ENCODE assay signal across 13 cellular contexts in the genomic region with DNA sequence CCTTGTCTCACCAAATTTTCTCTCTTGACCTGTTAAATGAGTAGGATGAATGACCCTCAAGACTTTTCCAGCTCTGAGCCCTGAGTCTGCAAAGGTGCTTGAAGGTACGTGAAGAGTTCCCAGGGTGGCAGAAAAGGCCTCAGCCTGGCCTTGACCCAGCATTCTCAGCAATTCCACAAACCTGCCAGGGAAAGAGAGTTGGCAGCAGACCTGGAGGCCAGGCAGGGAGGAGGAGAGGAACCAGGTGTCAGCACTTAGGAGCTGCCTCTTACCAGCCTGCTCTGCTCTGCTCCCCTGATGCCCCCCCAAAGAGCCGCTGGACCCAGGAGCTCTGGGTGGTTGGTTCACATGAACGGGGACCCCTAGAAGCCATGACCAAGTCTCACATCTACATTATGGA. TPM values are rescaled to one million over a fixed set of nuclear protein-coding genes. Genes with fewer than 3 reads are reported as not detected.
DNase-seq lines count a peak whose midpoint lies in the region; ATAC-seq and TF ChIP-seq lines count a peak whose summit lies in the region.
"Not testable (repeated sequence)": the region's sequence is repeated elsewhere in the genome, so short reads cannot be mapped to it uniquely, and the experiment has no call there.
"Had no signal": no experiment of that assay in that cellular context is flagged by ENCODE, and none has a peak within 500 bp of the region (broad histone marks: within the 10 kb centered on the region; RNA-seq: fewer than 3 reads in every experiment).

No MANE protein-coding gene starts in this region.

- not testable (repeated sequence) for H3K79me2 ChIP-seq in hepatocyte

- not testable (repeated sequence) for TF ChIP-seq POLR2A in body of pancreas (IDR thresholded peaks at IDR 0.05); right lobe of liver (IDR thresholded peaks at IDR 0.05); stomach (IDR thresholded peaks at IDR 0.05)

- not testable (repeated sequence) for H3K9me3 ChIP-seq in body of pancreas; heart right ventricle; hepatocyte (ENCODE audit: low read depth); right lobe of liver; stomach

- peak; percentile 39 for ATAC-seq in body of pancreas
- ATAC-seq in Right ventricle myocardium inferior = peak; percentile 67
- ATAC-seq in heart right ventricle = peak; percentile 33 to 69 (median 54)
- ATAC-seq in right lobe of liver = peak; percentile 27 to 48 (median 43)

- not testable (repeated sequence) for H4K20me1 ChIP-seq in hepatocyte (ENCODE audit: insufficient read depth, poor library complexity, severe bottlenecking)

- H3K4me2 ChIP-seq in hepatocyte = not testable (repeated sequence)

- H3K36me3 ChIP-seq in body of pancreas (replicated peaks in 1 of 2; ENCODE audit: insufficient read depth in 1 of 2, low read depth in 2 of 2); heart right ventricle; hepatocyte (replicated peaks; ENCODE audit: insufficient read depth, low read depth); right lobe of liver; stomach: not testable (repeated sequence)

- H3K9me2 ChIP-seq in hepatocyte (replicated peaks; ENCODE audit: insufficient read depth) = not testable (repeated sequence)

- WGBS in body of pancreas, 2 donors = 80 to 81% methylated on average over 2 to 3 of the region's 3 CpGs
- 55 to 71% methylated on average over 2 of the region's 3 CpGs for WGBS in heart right ventricle, 2 donors
- 96% methylated on average over 3 of the region's 3 CpGs for WGBS in hepatocyte (ENCODE audit: low lambda C conversion rate, missing lambda C conversion rate)
- WGBS in right lobe of liver (ENCODE audit: insufficient coverage, low coverage, low lambda C conversion rate, missing lambda C conversion rate) = no CpG with 5 or more reads among the region's 3 CpGs
- WGBS in stomach, 5 donors = 85 to 100% (median 90%) methylated on average over 2 to 3 of the region's 3 CpGs

- H3K27ac ChIP-seq in C4-2B (peak overlapping the region; percentile 8; the same call in 1 of the 2 replicates), hepatocyte (peak overlapping the region; percentile 87), stomach (peak overlapping the region in 2 of 5 donors; percentile 57 to 64)
- H3K27ac ChIP-seq in body of pancreas, heart right ventricle, right lobe of liver: not testable (repeated sequence)

- TF ChIP-seq CTCF in C4-2B (conservative IDR thresholded peaks at IDR 0.05); body of pancreas (IDR thresholded peaks at IDR 0.05); heart right ventricle (IDR thresholded peaks at IDR 0.05); hepatocyte (IDR thresholded peaks at IDR 0.05; ENCODE audit: poor library complexity); right lobe of liver (IDR thresholded peaks at IDR 0.05); stomach (IDR thresholded peaks at IDR 0.05): not testable (repeated sequence)

- H2AFZ ChIP-seq in hepatocyte = not testable (repeated sequence)

- not testable (repeated sequence) for TF ChIP-seq EP300 in stomach (IDR thresholded peaks at IDR 0.05)

- DNase-seq in body of pancreas (peak; percentile 20 to 37 (median 26)), stomach (peak; percentile 61)
- not testable (repeated sequence) for DNase-seq in Right ventricle myocardium inferior (ENCODE audit: missing footprints); heart right ventricle; hepatocyte (ENCODE audit: low spot score); right lobe of liver

- intact Hi-C loops in body of pancreas (cut with DNase I); Right ventricle myocardium inferior (cut with DNase I); heart right ventricle (cut with DNase I); right lobe of liver (cut with DNase I); stomach (cut with DNase I; ENCODE audit: low total_unique reads): not testable (repeated sequence)

- H3K27me3 ChIP-seq in body of pancreas, heart right ventricle, hepatocyte, right lobe of liver, stomach: not testable (repeated sequence)

- H3K4me1 ChIP-seq in body of pancreas (peaks cover 40% of the 10 kb centered on the region), heart right ventricle (peaks cover 0 to 32% (median 2%) of the 10 kb centered on the region in 9 donors), stomach (peaks cover 13 to 29% (median 19%) of the 10 kb centered on the region in 4 donors)
- not testable (repeated sequence) for H3K4me1 ChIP-seq in hepatocyte (ENCODE audit: insufficient read depth); right lobe of liver

- not testable (repeated sequence) for H3K4me3 ChIP-seq in body of pancreas, heart right ventricle, hepatocyte, right lobe of liver, stomach

RNA-seq across cellular contexts. Expression of gene DUOX2, which starts 33.4 kb away (rescaled TPM):
- total RNA-seq in body of pancreas (under 1 TPM; under 0.01 to 0.26 TPM), Right ventricle myocardium inferior (0.08 TPM), heart right ventricle (under 1 TPM in 9 of 10 donors, not detected in 1; 0.05 to 0.49 (median 0.15) TPM), hepatocyte (34.2 and 37.4 TPM in 2 replicates), right lobe of liver (under 1 TPM in 5 of 6 experiments, not detected in 1; 0.02 to 0.93 (median 0.25) TPM), stomach (100 to 1,000 TPM in 2 of 5 donors, 10 to 100 TPM in 2, 1 to 10 TPM in 1; 1.2 to 445 (median 94.9) TPM)
- polyA plus RNA-seq in heart right ventricle (under 1 TPM; 0.03 to 0.73 TPM), hepatocyte (21.4 and 25.8 TPM in 2 replicates), stomach (10 to 100 TPM in 2 of 3 donors, 1 to 10 TPM in 1; 6.4 to 22.9 (median 21.1) TPM)
- total RNA-seq: H1 had no signal
- polyA plus RNA-seq: BJ, CD14-positive monocyte had no signal

RNA-seq across cellular contexts. Expression of gene DUOXA2, which starts 33.5 kb away (rescaled TPM):
- total RNA-seq in body of pancreas (not detected), Right ventricle myocardium inferior (not detected), heart right ventricle (not detected), hepatocyte (13.8 and 24.6 TPM in 2 replicates), right lobe of liver (1 to 10 TPM in 1 of 6 experiments, not detected in 5; 1.4 TPM), stomach (100 to 1,000 TPM in 1 of 5 donors, 10 to 100 TPM in 2, 1 to 10 TPM in 1, not detected in 1; 1.3 to 119 (median 28.0) TPM)
- polyA plus RNA-seq in heart right ventricle (not detected), hepatocyte (35.8 and 40.1 TPM in 2 replicates), stomach (10 to 100 TPM in 2 of 3 donors, 1 to 10 TPM in 1; 8.9 to 43.3 (median 25.0) TPM)
- total RNA-seq: CD4-positive, alpha-beta memory T cell; H1; H9 had no signal
- polyA plus RNA-seq: A549; BJ; CD14-positive monocyte; CD4-positive, alpha-beta memory T cell had no signal

RNA-seq across cellular contexts. Expression of gene DUOXA1, which starts 49.1 kb away (rescaled TPM):
- not detected for total RNA-seq in body of pancreas
- 0.68 TPM for total RNA-seq in Right ventricle myocardium inferior
- 1 to 10 TPM in 1 of 10 donors, under 1 TPM in 8, not detected in 1; 0.11 to 1.3 (median 0.47) TPM for total RNA-seq in heart right ventricle
- 1 to 10 TPM in 1 of 2 donors, under 1 TPM in 1; 0.16 to 1.3 TPM for polyA plus RNA-seq in heart right ventricle
- 7.5 and 10.9 TPM in 2 replicates for total RNA-seq in hepatocyte
- polyA plus RNA-seq in hepatocyte = 6.3 and 15.2 TPM in 2 replicates
- total RNA-seq in right lobe of liver = not detected
- 10 to 100 TPM in 3 of 5 donors, 1 to 10 TPM in 1, not detected in 1; 2.4 to 29.6 (median 18.8) TPM for total RNA-seq in stomach
- polyA plus RNA-seq in stomach = 10 to 100 TPM; 26.4 to 96.7 (median 27.1) TPM
- total RNA-seq: H1 had no signal
- polyA plus RNA-seq: BJ; CD14-positive monocyte; CD4-positive, alpha-beta memory T cell had no signal

RNA-seq across cellular contexts. Expression of gene DUOX1, which starts 49.2 kb away (rescaled TPM):
- total RNA-seq in body of pancreas (under 1 TPM; 0.26 to 0.66 TPM), Right ventricle myocardium inferior (1.0 TPM), heart right ventricle (under 1 TPM in 9 of 10 donors, not detected in 1; 0.17 to 0.99 (median 0.61) TPM), hepatocyte (3.3 and 3.8 TPM in 2 replicates), right lobe of liver (1 to 10 TPM in 1 of 6 experiments, under 1 TPM in 2, not detected in 3; 0.06 to 1.4 (median 0.19) TPM), stomach (100 to 1,000 TPM in 2 of 5 donors, 10 to 100 TPM in 1, 1 to 10 TPM in 1, not detected in 1; 2.9 to 114 (median 87.8) TPM)
- polyA plus RNA-seq in heart right ventricle (under 1 TPM; 0.14 to 0.80 TPM), hepatocyte (4.3 and 7.7 TPM in 2 replicates), stomach (10 to 100 TPM; 16.3 to 62.6 (median 32.3) TPM)
- polyA plus RNA-seq: A549 had no signal

RNA-seq across cellular contexts. Expression of gene SORD, which starts 57.6 kb away (rescaled TPM):
- total RNA-seq in body of pancreas (10 to 100 TPM in 1 of 2 donors, 1 to 10 TPM in 1; 9.3 to 18.1 TPM), Right ventricle myocardium inferior (11.2 TPM), heart right ventricle (10 to 100 TPM in 8 of 10 donors, 1 to 10 TPM in 2; 8.3 to 15.2 (median 11.8) TPM), hepatocyte (112 and 116 TPM in 2 replicates), right lobe of liver (100 to 1,000 TPM in 5 of 6 experiments, 10 to 100 TPM in 1; 87.1 to 380 (median 236) TPM), stomach (10 to 100 TPM in 3 of 5 donors, 1 to 10 TPM in 2; 5.5 to 43.3 (median 17.0) TPM)
- polyA plus RNA-seq in heart right ventricle (1 to 10 TPM; 2.2 to 3.2 TPM), hepatocyte (63.0 and 81.8 TPM in 2 replicates), stomach (10 to 100 TPM; 10.5 to 33.5 (median 13.7) TPM)
